ENCODE assay signal across 27 cellular contexts in the genomic region with DNA sequence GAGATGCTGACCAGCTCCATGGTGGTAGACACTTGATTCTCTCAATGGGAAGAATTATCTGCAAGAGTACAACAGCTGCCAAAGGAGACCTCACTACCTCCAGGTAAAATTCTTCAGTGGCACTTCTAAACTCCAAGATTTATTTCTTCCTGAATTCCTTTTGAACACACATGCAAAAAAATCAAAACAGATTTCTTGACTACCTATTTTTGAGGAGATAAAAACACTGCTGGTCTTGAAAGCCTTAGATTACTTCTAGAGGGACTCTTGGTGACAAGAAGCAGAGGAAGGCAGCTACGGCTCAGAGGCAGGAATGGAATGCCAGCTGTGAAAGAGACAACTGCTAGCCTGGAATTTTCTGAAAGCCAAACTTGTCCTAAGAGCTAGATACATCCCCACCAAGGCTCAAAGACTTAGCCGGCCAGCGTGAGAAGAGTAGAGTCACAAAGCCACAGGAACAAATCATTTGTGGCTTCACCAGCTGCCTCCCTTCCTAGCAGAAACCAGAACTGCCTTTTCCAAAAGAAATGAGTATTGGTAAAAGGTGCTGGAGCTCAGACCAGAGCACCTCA.
"Had no signal": no experiment of that assay in that cellular context is flagged by ENCODE, and none has a peak within 500 bp of the region (broad histone marks: within the 10 kb centered on the region; RNA-seq: fewer than 3 reads in every experiment).

No MANE protein-coding gene starts in this region.

- H3K27me3 Mint-ChIP-seq: naive thymus-derived CD4-positive, alpha-beta T cell had no signal

- H3K27me3 ChIP-seq: body of pancreas, colonic mucosa, esophagus squamous epithelium, pancreas, sigmoid colon, testis, upper lobe of left lung, vagina had no signal

- H3K27ac Mint-ChIP-seq: activated T-helper 2 cell treated with anti-CD3 and anti-CD28 coated beads, Interferon-gamma antibody, Interleukin-2, Interleukin-4, amounts not matched to agents 10 μg/mL and 5 μg/mL and 100 μg/mL, durations not matched to agents 14 hours and 24 hours and 36 hours had no signal

- H3K4me3 ChIP-seq: body of pancreas, colonic mucosa, esophagus squamous epithelium, left ventricle myocardium inferior, pancreas, prostate gland, sigmoid colon, testis, upper lobe of left lung, vagina had no signal

- H3K9me3 Mint-ChIP-seq: activated naive CD4-positive, alpha-beta T cell treated with anti-CD3 and anti-CD28 coated beads, Interleukin-2, amount 50 U/mL, for 72 hours; activated T-helper 2 cell treated with anti-CD3 and anti-CD28 coated beads, Interferon-gamma antibody, Interleukin-2, Interleukin-4, amounts not matched to agents 10 μg/mL and 5 μg/mL and 100 μg/mL, durations not matched to agents 14 hours and 24 hours and 36 hours; naive thymus-derived CD4-positive, alpha-beta T cell; neural crest cell had no signal

- H3K36me3 ChIP-seq: pancreas, prostate gland, vagina had no signal

- H3K27ac ChIP-seq: body of pancreas, colonic mucosa, epithelial cell of prostate, esophagus squamous epithelium, left ventricle myocardium inferior, pancreas, prostate gland, sigmoid colon, testis, upper lobe of left lung, vagina had no signal

- DNase-seq: activated CD4-positive, alpha-beta T cell treated with anti-CD3 and anti-CD28 coated beads for 48 hours; activated CD4-positive, alpha-beta T cell treated with anti-CD3 and anti-CD28 coated beads, Interleukin-2, amount 50 U/mL, for 48 hours; activated CD8-positive, alpha-beta memory T cell treated with anti-CD3 and anti-CD28 coated beads for 24 hours; activated naive CD4-positive, alpha-beta T cell; activated T-cell treated with anti-CD3 and anti-CD28 coated beads, Interleukin-2, amount 50 U/mL, for 1 hour; body of pancreas; cerebellar nuclear complex; colonic mucosa; effector CD8-positive, alpha-beta T cell; esophagus squamous epithelium; islet precursor cell; left ventricle myocardium inferior; naive thymus-derived CD4-positive, alpha-beta T cell; nucleus accumbens; pancreas; sigmoid colon; stimulated activated CD4-positive, alpha-beta T cell treated with anti-CD3 and anti-CD28 coated beads, Interleukin-15, amount 100 ng/mL, for 24 hours; stimulated activated CD4-positive, alpha-beta T cell treated with anti-CD3 and anti-CD28 coated beads, Interleukin-2, amount 100 ng/mL, for 24 hours; stimulated activated naive CD4-positive, alpha-beta T cell treated with Interleukin-2 at 50 U/mL for 16 hours; testis; upper lobe of left lung had no signal

- H3K36me3 Mint-ChIP-seq: activated naive CD4-positive, alpha-beta T cell treated with anti-CD3 and anti-CD28 coated beads, Interleukin-2, amount 50 U/mL, for 72 hours had no signal

- H3K9me3 ChIP-seq: body of pancreas, colonic mucosa, esophagus squamous epithelium, left ventricle myocardium inferior, pancreas, prostate gland, sigmoid colon, testis, upper lobe of left lung, vagina had no signal

- H3K4me3 Mint-ChIP-seq: naive thymus-derived CD4-positive, alpha-beta T cell; neural crest cell had no signal
